19 cellular contexts compared by ENCODE assay signal in the genomic region with DNA sequence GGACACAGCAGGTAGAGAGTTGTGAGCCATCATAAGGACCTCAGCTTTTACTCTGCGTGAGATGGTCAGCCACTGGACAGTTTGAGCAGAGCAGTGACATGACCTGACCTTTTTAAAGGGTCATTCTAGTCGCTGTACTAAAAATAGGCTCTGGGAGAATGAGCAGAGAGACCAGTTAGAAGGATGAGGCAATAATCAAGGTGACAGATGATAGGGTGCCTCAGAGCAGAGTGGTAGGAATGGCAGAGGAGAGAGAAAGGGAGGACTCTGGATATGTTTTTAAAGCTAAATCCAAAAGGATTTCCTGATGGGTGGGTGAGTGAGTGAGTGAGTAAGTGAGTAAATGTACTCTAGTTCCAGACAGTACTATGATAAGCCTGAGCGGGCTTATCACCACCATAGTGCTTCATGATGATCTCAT.
DNase-seq lines count a peak whose midpoint lies in the region; ATAC-seq and TF ChIP-seq lines count a peak whose summit lies in the region.
"Had no signal": no experiment of that assay in that cellular context is flagged by ENCODE, and none has a peak within 500 bp of the region (broad histone marks: within the 10 kb centered on the region; RNA-seq: fewer than 3 reads in every experiment).

No MANE protein-coding gene starts in this region.

- H2AFZ ChIP-seq in IMR-90 (replicated peaks; ENCODE audit: low read length, poor library complexity) (no peak overlapping the region), hepatocyte (no peak overlapping the region)
- H2AFZ ChIP-seq: GM23338 had no signal

- no peak overlapping the region for H3K27ac ChIP-seq in IMR-90 (ENCODE audit: insufficient read depth, low read length)
- peak overlapping the region; percentile 70 for H3K27ac ChIP-seq in cingulate gyrus (ENCODE audit: low read depth, low read length)
- H3K27ac ChIP-seq in hepatocyte = peak overlapping the region; percentile 25
- H3K27ac ChIP-seq in psoas muscle = peak overlapping the region; percentile 65

- ATAC-seq in IMR-90 (ENCODE audit: low read depth) (no peak), psoas muscle (peak; percentile 72 to 90 (median 88)), GM18505 (IDR thresholded peaks at IDR 0.05; ENCODE audit: unreplicated experiment) (no peak), mucosa of descending colon (no peak)
- ATAC-seq: activated CD8-positive, alpha-beta T cell treated with anti-CD3 and anti-CD28 coated beads, Interleukin-2, amount 10 ng/mL, durations not matched to agents 7 days and 5 days; GM23338 had no signal

- no peak overlapping the region for H2BK20ac ChIP-seq in IMR-90 (ENCODE audit: low read depth, low read length)

- H2BK5ac ChIP-seq in IMR-90 (ENCODE audit: low read depth, low read length, poor library complexity, severe bottlenecking) = no peak overlapping the region

- H3K9ac ChIP-seq in IMR-90 (ENCODE audit: low read depth, low read length) = no peak overlapping the region

- H4K5ac ChIP-seq in IMR-90 (ENCODE audit: low read depth, low read length) = no peak overlapping the region

- H2AK9ac ChIP-seq in IMR-90 (replicated peaks; ENCODE audit: low read depth, low read length, poor library complexity) = no peak overlapping the region

- no peak overlapping the region for H3K56ac ChIP-seq in IMR-90 (ENCODE audit: extremely low read depth, insufficient read depth, low read length)

- H3K4ac ChIP-seq in IMR-90 (ENCODE audit: low read depth, low read length) = no peak overlapping the region

- H4K20me1 ChIP-seq in IMR-90 (ENCODE audit: insufficient read depth, low read length) (no peaks in the 10 kb centered on the region), hepatocyte (ENCODE audit: insufficient read depth, poor library complexity, severe bottlenecking) (no peaks in the 10 kb centered on the region)

- in situ Hi-C loops in IMR-90 (cut with MboI; ENCODE audit: low sequenced_read_pairs) = no loop called here

- no peaks in the 10 kb centered on the region for H3K79me1 ChIP-seq in IMR-90 (ENCODE audit: low read depth in 1 of 2, low read length in 2 of 2)

- TF ChIP-seq RAD21 in IMR-90 (IDR thresholded peaks at IDR 0.05; ENCODE audit: low read length) = no peak

- H3K9me3 ChIP-seq in IMR-90 (ENCODE audit: control insufficient read depth, insufficient read depth, low read length) (no peaks in the 10 kb centered on the region), hepatocyte (ENCODE audit: low read depth) (no peaks in the 10 kb centered on the region), psoas muscle (no peaks in the 10 kb centered on the region), mucosa of descending colon (no peaks in the 10 kb centered on the region)
- H3K9me3 ChIP-seq: esophagus muscularis mucosa, sigmoid colon had no signal

- no peaks in the 10 kb centered on the region for H3K79me2 ChIP-seq in hepatocyte

- TF ChIP-seq POLR2A in IMR-90 (IDR thresholded peaks at IDR 0.05; ENCODE audit: low read depth, low read length) = no peak
- no peak for TF ChIP-seq POLR2A in GM18505 (IDR thresholded peaks at IDR 0.05; ENCODE audit: borderline replicate concordance, extremely low read depth, insufficient read depth, insufficient read length)

- WGBS in IMR-90 (ENCODE audit: extremely low coverage in 2 of 2, insufficient read length in 1 of 2), 2 experiments = 67% methylated on average over 1 of the region's 3 CpGs; no CpG with 5 or more reads in 1 of the 2 experiments
- WGBS in hepatocyte (ENCODE audit: low lambda C conversion rate, missing lambda C conversion rate) = 69% methylated on average over 3 of the region's 3 CpGs
- 54 to 76% (median 66%) methylated on average over 3 of the region's 3 CpGs for WGBS in psoas muscle, 3 donors

- H3K23ac ChIP-seq in IMR-90 (ENCODE audit: low read depth, low read length) = no peak overlapping the region

- H2BK120ac ChIP-seq in IMR-90 (ENCODE audit: low read depth, low read length) = no peak overlapping the region

- H2AK5ac ChIP-seq in IMR-90 (ENCODE audit: low read depth, low read length) = no peak overlapping the region

- H3K9me1 ChIP-seq in IMR-90 (ENCODE audit: insufficient read depth, low read length) = no peaks in the 10 kb centered on the region

- no peak overlapping the region for H2BK15ac ChIP-seq in IMR-90 (ENCODE audit: low read depth, low read length)

- no peak overlapping the region for H4K91ac ChIP-seq in IMR-90 (ENCODE audit: insufficient read depth, low read depth, low read length)

- CTCF ChIA-PET in IMR-90 (lab: Yijun Ruan, JAX) = no interaction called here

- 0 out of 2 replicates have a peak overlapping the region, but pooled peaks have one; percentile 25 for H3K14ac ChIP-seq in IMR-90 (replicated peaks; ENCODE audit: low read depth, low read length)

- no peak overlapping the region for H4K8ac ChIP-seq in IMR-90 (ENCODE audit: low read depth in 2 of 2, low read length in 2 of 2)

- H3K4me1 ChIP-seq in IMR-90 (ENCODE audit: control insufficient read depth, insufficient read depth, low read length) (peaks cover 6% of the 10 kb centered on the region), hepatocyte (ENCODE audit: insufficient read depth) (peaks cover 22% of the 10 kb centered on the region), psoas muscle (peaks cover 38% of the 10 kb centered on the region), mucosa of descending colon (ENCODE audit: low read depth) (no peaks in the 10 kb centered on the region)

- dilution Hi-C loops in IMR-90 (cut with HindIII; ENCODE audit: low sequenced_read_pairs, unreplicated experiment) = no loop called here

- H3K4me2 ChIP-seq in IMR-90 (ENCODE audit: low read depth, low read length) (no peak overlapping the region), hepatocyte (no peak overlapping the region)
- H3K4me2 ChIP-seq: GM23338 had no signal

- DNase-seq in IMR-90 (no peak), hepatocyte (ENCODE audit: low spot score) (no peak), psoas muscle (no peak), 8988T (no peak), mucosa of descending colon (no peak)
- no peak for DNase-seq in stimulated activated CD4-positive, alpha-beta T cell treated with anti-CD3 and anti-CD28 coated beads, Interleukin-15, amount 100 ng/mL, for 24 hours
- DNase-seq: activated CD8-positive, alpha-beta T cell treated with anti-CD3 and anti-CD28 coated beads, Interleukin-2, amount 10 ng/mL, durations not matched to agents 7 days and 5 days; activated naive CD8-positive, alpha-beta T cell treated with anti-CD3 and anti-CD28 coated beads, Interleukin-2, amount 10 ng/mL, durations not matched to agents 7 days and 5 days; central memory CD4-positive, alpha-beta T cell; DMS79; NCI-H2029; NCI-H524; sigmoid colon; stimulated activated CD4-positive, alpha-beta T cell treated with anti-CD3 and anti-CD28 coated beads, Interleukin-4, amount 100 ng/mL, for 1 hour; T-helper 2 cell had no signal

- H3K4me3 ChIP-seq in IMR-90 (ENCODE audit: insufficient read depth, low read depth, low read length) (no peak overlapping the region), hepatocyte (no peak overlapping the region), psoas muscle (no peak overlapping the region), mucosa of descending colon (no peak overlapping the region)
- H3K4me3 ChIP-seq: esophagus muscularis mucosa, GM23338, sigmoid colon had no signal

- POLR2A ChIA-PET in IMR-90 (lab: Charles Lee; ENCODE audit: unreplicated experiment) = no interaction called here

- no peak for TF ChIP-seq CTCF in IMR-90 (conservative IDR thresholded peaks at IDR 0.05; ENCODE audit: low read depth, low read length)
- no peak for TF ChIP-seq CTCF in hepatocyte (IDR thresholded peaks at IDR 0.05; ENCODE audit: poor library complexity)
- no peak for TF ChIP-seq CTCF in psoas muscle (IDR thresholded peaks at IDR 0.05)
- TF ChIP-seq CTCF in mucosa of descending colon (IDR thresholded peaks at IDR 0.05) = no peak

- H3K36me3 ChIP-seq in IMR-90 (ENCODE audit: control insufficient read depth, insufficient read depth, low read length) (no peaks in the 10 kb centered on the region), hepatocyte (replicated peaks; ENCODE audit: insufficient read depth, low read depth) (no peaks in the 10 kb centered on the region), psoas muscle (ENCODE audit: insufficient read depth in 1 of 2, low read depth in 1 of 2) (no peaks in the 10 kb centered on the region), mucosa of descending colon (ENCODE audit: low read depth) (no peaks in the 10 kb centered on the region)
- H3K36me3 ChIP-seq: esophagus muscularis mucosa, sigmoid colon had no signal

- intact Hi-C loops in IMR-90 (cut with micrococcal nuclease) = no loop called here
- intact Hi-C loops in psoas muscle (cut with DNase I) = no loop called here
- intact Hi-C loops in mucosa of descending colon (cut with DNase I, micrococcal nuclease) = no loop called here

- H3K27me3 ChIP-seq in IMR-90 (ENCODE audit: control insufficient read depth, insufficient read depth, low read length) (peaks cover 1% of the 10 kb centered on the region), hepatocyte (no peaks in the 10 kb centered on the region), psoas muscle (ENCODE audit: insufficient read depth in 3 of 3, low read length in 2 of 3) (no peaks in the 10 kb centered on the region)
- H3K27me3 ChIP-seq: esophagus muscularis mucosa, sigmoid colon had no signal

- no peak overlapping the region for H3K18ac ChIP-seq in IMR-90 (ENCODE audit: low read depth, low read length)

- BruUV-seq in IMR-90 (replicated peaks; lab: Mats Ljungman, UMichigan) = no TSS peak

- no peaks in the 10 kb centered on the region for H3K9me2 ChIP-seq in hepatocyte (replicated peaks; ENCODE audit: insufficient read depth)

TF ChIP-seq in IMR-90, 13 proteins besides CTCF, POLR2A, EP300 and RAD21 (continues in another document):
- no peak for TF ChIP-seq RCOR1 (IDR thresholded peaks at IDR 0.05; ENCODE audit: insufficient replicate concordance, low read length)
- TF ChIP-seq RFX5 (IDR thresholded peaks at IDR 0.05; ENCODE audit: low read depth, low read length) = no peak
- TF ChIP-seq, protein P1, sequence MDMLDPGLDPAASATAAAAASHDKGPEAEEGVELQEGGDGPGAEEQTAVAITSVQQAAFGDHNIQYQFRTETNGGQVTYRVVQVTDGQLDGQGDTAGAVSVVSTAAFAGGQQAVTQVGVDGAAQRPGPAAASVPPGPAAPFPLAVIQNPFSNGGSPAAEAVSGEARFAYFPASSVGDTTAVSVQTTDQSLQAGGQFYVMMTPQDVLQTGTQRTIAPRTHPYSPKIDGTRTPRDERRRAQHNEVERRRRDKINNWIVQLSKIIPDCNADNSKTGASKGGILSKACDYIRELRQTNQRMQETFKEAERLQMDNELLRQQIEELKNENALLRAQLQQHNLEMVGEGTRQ (IDR thresholded peaks at IDR 0.05; ENCODE audit: low read depth, low read length) = no peak
- no peak for TF ChIP-seq ELK1 (IDR thresholded peaks at IDR 0.05; ENCODE audit: borderline replicate concordance, low read depth, low read length)

Comparison
In these comparisons a context has a peak if more than half of its experiments do, and no peak if none do; other contexts are left out.
1. ATAC-seq: peak in psoas muscle (4 of 4); none in IMR-90 (single experiment), GM18505 (single experiment) and mucosa of descending colon (single experiment).